24 cellular contexts compared by ENCODE assay signal in the genomic region with DNA sequence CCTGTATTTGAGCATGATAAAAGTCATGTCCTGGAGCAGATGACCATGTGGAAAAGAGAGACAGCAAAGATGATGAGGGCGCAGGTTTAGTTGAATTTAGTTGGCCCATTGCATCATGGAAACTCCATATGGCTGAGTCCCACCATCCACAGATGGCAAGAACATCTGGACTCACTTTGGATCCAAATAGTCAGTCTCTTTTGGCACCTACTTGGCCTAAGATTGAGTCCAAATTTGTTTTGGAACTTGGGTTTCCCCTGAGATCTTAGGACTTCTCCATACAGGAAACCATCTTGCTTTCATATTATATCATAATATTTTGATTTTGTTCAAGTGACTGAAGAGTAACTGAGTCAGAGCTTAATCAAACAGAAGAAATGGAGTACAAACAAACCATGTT.
"Had no signal": no experiment of that assay in that cellular context is flagged by ENCODE, and none has a peak within 500 bp of the region (broad histone marks: within the 10 kb centered on the region; RNA-seq: fewer than 3 reads in every experiment).

No MANE protein-coding gene starts in this region.

- DNase-seq: colonic mucosa; effector CD8-positive, alpha-beta T cell; endodermal cell; foreskin melanocyte; glutamatergic neuron; heart right ventricle; hippocampal formation; left cardiac atrium; left lung; lower lobe of right lung; natural killer cell; right lobe of liver; small intestine; stimulated activated CD4-positive, alpha-beta T cell treated with anti-CD3 and anti-CD28 coated beads, Interleukin-1b, Interleukin-23, amount 100 ng/mL, for 48 hours; stimulated activated CD4-positive, alpha-beta T cell treated with anti-CD3 and anti-CD28 coated beads, Interleukin-4, amount 100 ng/mL, for 1 hour; stimulated activated CD8-positive, alpha-beta memory T cell treated with anti-CD3 and anti-CD28 coated beads, Interleukin-4, amount 100 ng/mL, for 48 hours; stimulated activated naive CD4-positive, alpha-beta T cell; stimulated activated naive CD8-positive, alpha-beta T cell treated with anti-CD3 and anti-CD28 coated beads, Interleukin-15, amount 100 ng/mL, for 72 hours; thyroid gland; trophoblast cell had no signal

- H3K36me3 ChIP-seq: colonic mucosa, heart right ventricle, left lung, lower lobe of right lung, right lobe of liver, thyroid gland, vagina had no signal

- H3K9me3 ChIP-seq: colonic mucosa, heart right ventricle, left lung, lower lobe of right lung, right lobe of liver, thyroid gland, vagina had no signal

- H3K4me3 ChIP-seq: colonic mucosa, heart right ventricle, left lung, lower lobe of right lung, right lobe of liver, thyroid gland, vagina had no signal

- H3K79me2 ChIP-seq: parathyroid adenoma had no signal

- H3K4me1 ChIP-seq: colonic mucosa, heart right ventricle, left lung, lower lobe of right lung, parathyroid adenoma, right lobe of liver, thyroid gland, vagina had no signal

- H3K27me3 ChIP-seq: colonic mucosa, left lung, right lobe of liver, thyroid gland, vagina had no signal

- H3K9ac ChIP-seq: parathyroid adenoma had no signal

- H2AFZ ChIP-seq: parathyroid adenoma had no signal

- ATAC-seq: esophagus mucosa; heart right ventricle; left cardiac atrium; left lung; lower lobe of right lung; natural killer cell; right lobe of liver; stimulated activated naive CD8-positive, alpha-beta T cell treated with anti-CD3 and anti-CD28 coated beads, Interleukin-15, amount 100 ng/mL, for 72 hours had no signal

- H3K27ac ChIP-seq: colonic mucosa, epithelial cell of prostate, heart right ventricle, left lung, lower lobe of right lung, parathyroid adenoma, right lobe of liver, thyroid gland, vagina had no signal
